Comparison of ENCODE assay signal across 10 cellular contexts in genomic region chr1:33903210-33903589, GRCh38. TPM values are rescaled to one million over a fixed set of nuclear protein-coding genes. Genes with fewer than 3 reads are reported as not detected.
DNase-seq lines count a peak whose midpoint lies in the region; ATAC-seq and TF ChIP-seq lines count a peak whose summit lies in the region.
"Had no signal": no experiment of that assay in that cellular context is flagged by ENCODE, and none has a peak within 500 bp of the region (broad histone marks: within the 10 kb centered on the region; RNA-seq: fewer than 3 reads in every experiment).

No MANE protein-coding gene starts in this region.

- peak overlapping the region; percentile 92 for H2BK5ac ChIP-seq in mesendoderm (ENCODE audit: low read length)

- H3K18ac ChIP-seq in mesendoderm (ENCODE audit: low read length): peak overlapping the region; percentile 94

- no peak overlapping the region for H4K8ac ChIP-seq in mesendoderm (ENCODE audit: low read depth, low read length)

- no peak overlapping the region for H3K23ac ChIP-seq in mesendoderm (ENCODE audit: low read length)

- H3K4me3 ChIP-seq in OCI-LY7 (ENCODE audit: low read depth, low read length, poor library complexity, severe bottlenecking): peak overlapping the region; percentile 24
- no peak overlapping the region for H3K4me3 ChIP-seq in mesendoderm (ENCODE audit: low read length)
- no peak overlapping the region for H3K4me3 ChIP-seq in lower leg skin (ENCODE audit: low read depth, poor library complexity, severe bottlenecking)

- no peak overlapping the region for H2BK15ac ChIP-seq in mesendoderm (replicated peaks; ENCODE audit: low read depth)

- H2AFZ ChIP-seq in OCI-LY7 (ENCODE audit: low read length): peak overlapping the region; percentile 67

- H3K27ac ChIP-seq in OCI-LY7 (ENCODE audit: low read depth, low read length, poor library complexity, severe bottlenecking) (no peak overlapping the region), mesendoderm (ENCODE audit: low read depth, low read length) (peak overlapping the region; percentile 87)

- no CpG with 5 or more reads among the region's 2 CpGs for WGBS in mesendoderm (ENCODE audit: extremely low coverage, insufficient coverage, low lambda C conversion rate)
- 5 to 25% methylated on average over 2 of the region's 2 CpGs for WGBS in lower leg skin, 2 donors

- CTCF ChIA-PET in OCI-LY7 (lab: Charles Lee; ENCODE audit: unreplicated experiment): no interaction called here

- H3K36me3 ChIP-seq in OCI-LY7 (ENCODE audit: insufficient read depth, low read length): no peaks in the 10 kb centered on the region
- no peaks in the 10 kb centered on the region for H3K36me3 ChIP-seq in mesendoderm (ENCODE audit: control insufficient read depth, insufficient read depth, low read length)

- intact Hi-C loops in OCI-LY7 (cut with micrococcal nuclease; ENCODE audit: unreplicated experiment): no loop called here
- intact Hi-C loops in lower leg skin (cut with DNase I; ENCODE audit: low total_unique reads): no loop called here

- H3K79me2 ChIP-seq in OCI-LY7 (ENCODE audit: insufficient read depth, low read depth, low read length) (no peaks in the 10 kb centered on the region), mesendoderm (ENCODE audit: control insufficient read depth, insufficient read depth, low read length) (no peaks in the 10 kb centered on the region)

- peak; percentile 60 for ATAC-seq in HG02763 (IDR thresholded peaks at IDR 0.05; ENCODE audit: unreplicated experiment)

- H3K4me1 ChIP-seq in OCI-LY7 (ENCODE audit: insufficient read depth, low read length, poor library complexity, severe bottlenecking): peaks cover 22% of the 10 kb centered on the region
- H3K4me1 ChIP-seq in mesendoderm (ENCODE audit: control insufficient read depth, low read depth, low read length): peaks cover 10% of the 10 kb centered on the region

- H3K79me1 ChIP-seq in mesendoderm (ENCODE audit: low read length): no peaks in the 10 kb centered on the region

- no peaks in the 10 kb centered on the region for H3K9me2 ChIP-seq in OCI-LY7 (ENCODE audit: insufficient read depth, low read length)

- no peak for TF ChIP-seq POLR2A in lower leg skin (IDR thresholded peaks at IDR 0.05)

- peak overlapping the region; percentile 45 for H3K56ac ChIP-seq in mesendoderm (ENCODE audit: low read length)

- H2AK5ac ChIP-seq in mesendoderm (ENCODE audit: low read length): no peak overlapping the region

- no TSS peak for BruUV-seq in OCI-LY7 (replicated peaks; lab: Mats Ljungman, UMichigan)

- H4K5ac ChIP-seq in mesendoderm (ENCODE audit: low read length): no peak overlapping the region

- no peaks in the 10 kb centered on the region for H3K27me3 ChIP-seq in mesendoderm (ENCODE audit: insufficient read depth, low read length, poor library complexity)

- POLR2A ChIA-PET in OCI-LY7 (lab: Charles Lee): interaction anchor here (0.7 kb wide), 1 partner anchor 20 kb away, joined by 3 read pairs; no protein-coding TSS in a partner anchor

- no peaks in the 10 kb centered on the region for H4K20me1 ChIP-seq in OCI-LY7 (ENCODE audit: insufficient read depth, low read length)

- H2BK120ac ChIP-seq in mesendoderm (ENCODE audit: low read depth, low read length): peak overlapping the region; percentile 88

- TF ChIP-seq CTCF in OCI-LY7 (conservative IDR thresholded peaks at IDR 0.05; ENCODE audit: low read length) (no peak), lower leg skin (IDR thresholded peaks at IDR 0.05) (no peak)

- H3K4me2 ChIP-seq in OCI-LY7 (ENCODE audit: low read length) (peak overlapping the region; percentile 59), mesendoderm (ENCODE audit: low read length) (no peak overlapping the region)

- no peaks in the 10 kb centered on the region for H3K9me3 ChIP-seq in OCI-LY7 (ENCODE audit: low read length)

- peak; percentile 19 for DNase-seq in GM19238 (ENCODE audit: insufficient read length, low spot score)
- no peak for DNase-seq in OCI-LY7 (ENCODE audit: low spot score)
- DNase-seq in mesendoderm: peak; percentile 70
- DNase-seq in foreskin melanocyte: no peak
- DNase-seq in UCSD-AML1 (lab: John Stamatoyannopoulos, UW; ENCODE audit: unreplicated experiment): no peak
- no peak for DNase-seq in lower leg skin (ENCODE audit: low spot score in 2 of 2)
- no peak for DNase-seq in NCI-H2171 (lab: John Stamatoyannopoulos, UW)
- DNase-seq: MV-4-11 had no signal

- peak overlapping the region; percentile 2 for H3K9ac ChIP-seq in mesendoderm (ENCODE audit: low read length)

- peak overlapping the region; percentile 66 for H3K4ac ChIP-seq in mesendoderm (ENCODE audit: low read depth, low read length)

RNA-seq across cellular contexts. Expression of gene HMGB4, which starts 39.3 kb away (rescaled TPM):
- total RNA-seq in OCI-LY7 (2014; rRNA removed; shearing (Covaris generic)): not detected in 2 replicates
- total RNA-seq in OCI-LY7 (2022) (not detected in 2 replicates), lower leg skin (not detected)
- 0.01 TPM for polyA plus RNA-seq in mesendoderm (2013, experiment 1 of 2)
- polyA plus RNA-seq in mesendoderm (2013, experiment 2 of 2): 0.03 TPM
- total RNA-seq: subcutaneous adipose tissue had no signal

Comparison
In these comparisons a context has a peak if more than half of its experiments do, and no peak if none do; other contexts are left out.
1. DNase-seq: peak in GM19238 (single experiment) and mesendoderm (single experiment); none in OCI-LY7 (single experiment), foreskin melanocyte (single experiment), UCSD-AML1 (single experiment), lower leg skin (0 of 2) and NCI-H2171 (single experiment).